ENCODE assay signal across 1 cellular context in genomic region chr1:244796719-244797406, GRCh38.
TF ChIP-seq lines count a peak whose summit lies in the region.

No MANE protein-coding gene starts in this region.

TF ChIP-seq in GM23338, 12 proteins besides CTCF, POLR2A, EP300 and RAD21 (continued from another document):
- TF ChIP-seq, protein P1, sequence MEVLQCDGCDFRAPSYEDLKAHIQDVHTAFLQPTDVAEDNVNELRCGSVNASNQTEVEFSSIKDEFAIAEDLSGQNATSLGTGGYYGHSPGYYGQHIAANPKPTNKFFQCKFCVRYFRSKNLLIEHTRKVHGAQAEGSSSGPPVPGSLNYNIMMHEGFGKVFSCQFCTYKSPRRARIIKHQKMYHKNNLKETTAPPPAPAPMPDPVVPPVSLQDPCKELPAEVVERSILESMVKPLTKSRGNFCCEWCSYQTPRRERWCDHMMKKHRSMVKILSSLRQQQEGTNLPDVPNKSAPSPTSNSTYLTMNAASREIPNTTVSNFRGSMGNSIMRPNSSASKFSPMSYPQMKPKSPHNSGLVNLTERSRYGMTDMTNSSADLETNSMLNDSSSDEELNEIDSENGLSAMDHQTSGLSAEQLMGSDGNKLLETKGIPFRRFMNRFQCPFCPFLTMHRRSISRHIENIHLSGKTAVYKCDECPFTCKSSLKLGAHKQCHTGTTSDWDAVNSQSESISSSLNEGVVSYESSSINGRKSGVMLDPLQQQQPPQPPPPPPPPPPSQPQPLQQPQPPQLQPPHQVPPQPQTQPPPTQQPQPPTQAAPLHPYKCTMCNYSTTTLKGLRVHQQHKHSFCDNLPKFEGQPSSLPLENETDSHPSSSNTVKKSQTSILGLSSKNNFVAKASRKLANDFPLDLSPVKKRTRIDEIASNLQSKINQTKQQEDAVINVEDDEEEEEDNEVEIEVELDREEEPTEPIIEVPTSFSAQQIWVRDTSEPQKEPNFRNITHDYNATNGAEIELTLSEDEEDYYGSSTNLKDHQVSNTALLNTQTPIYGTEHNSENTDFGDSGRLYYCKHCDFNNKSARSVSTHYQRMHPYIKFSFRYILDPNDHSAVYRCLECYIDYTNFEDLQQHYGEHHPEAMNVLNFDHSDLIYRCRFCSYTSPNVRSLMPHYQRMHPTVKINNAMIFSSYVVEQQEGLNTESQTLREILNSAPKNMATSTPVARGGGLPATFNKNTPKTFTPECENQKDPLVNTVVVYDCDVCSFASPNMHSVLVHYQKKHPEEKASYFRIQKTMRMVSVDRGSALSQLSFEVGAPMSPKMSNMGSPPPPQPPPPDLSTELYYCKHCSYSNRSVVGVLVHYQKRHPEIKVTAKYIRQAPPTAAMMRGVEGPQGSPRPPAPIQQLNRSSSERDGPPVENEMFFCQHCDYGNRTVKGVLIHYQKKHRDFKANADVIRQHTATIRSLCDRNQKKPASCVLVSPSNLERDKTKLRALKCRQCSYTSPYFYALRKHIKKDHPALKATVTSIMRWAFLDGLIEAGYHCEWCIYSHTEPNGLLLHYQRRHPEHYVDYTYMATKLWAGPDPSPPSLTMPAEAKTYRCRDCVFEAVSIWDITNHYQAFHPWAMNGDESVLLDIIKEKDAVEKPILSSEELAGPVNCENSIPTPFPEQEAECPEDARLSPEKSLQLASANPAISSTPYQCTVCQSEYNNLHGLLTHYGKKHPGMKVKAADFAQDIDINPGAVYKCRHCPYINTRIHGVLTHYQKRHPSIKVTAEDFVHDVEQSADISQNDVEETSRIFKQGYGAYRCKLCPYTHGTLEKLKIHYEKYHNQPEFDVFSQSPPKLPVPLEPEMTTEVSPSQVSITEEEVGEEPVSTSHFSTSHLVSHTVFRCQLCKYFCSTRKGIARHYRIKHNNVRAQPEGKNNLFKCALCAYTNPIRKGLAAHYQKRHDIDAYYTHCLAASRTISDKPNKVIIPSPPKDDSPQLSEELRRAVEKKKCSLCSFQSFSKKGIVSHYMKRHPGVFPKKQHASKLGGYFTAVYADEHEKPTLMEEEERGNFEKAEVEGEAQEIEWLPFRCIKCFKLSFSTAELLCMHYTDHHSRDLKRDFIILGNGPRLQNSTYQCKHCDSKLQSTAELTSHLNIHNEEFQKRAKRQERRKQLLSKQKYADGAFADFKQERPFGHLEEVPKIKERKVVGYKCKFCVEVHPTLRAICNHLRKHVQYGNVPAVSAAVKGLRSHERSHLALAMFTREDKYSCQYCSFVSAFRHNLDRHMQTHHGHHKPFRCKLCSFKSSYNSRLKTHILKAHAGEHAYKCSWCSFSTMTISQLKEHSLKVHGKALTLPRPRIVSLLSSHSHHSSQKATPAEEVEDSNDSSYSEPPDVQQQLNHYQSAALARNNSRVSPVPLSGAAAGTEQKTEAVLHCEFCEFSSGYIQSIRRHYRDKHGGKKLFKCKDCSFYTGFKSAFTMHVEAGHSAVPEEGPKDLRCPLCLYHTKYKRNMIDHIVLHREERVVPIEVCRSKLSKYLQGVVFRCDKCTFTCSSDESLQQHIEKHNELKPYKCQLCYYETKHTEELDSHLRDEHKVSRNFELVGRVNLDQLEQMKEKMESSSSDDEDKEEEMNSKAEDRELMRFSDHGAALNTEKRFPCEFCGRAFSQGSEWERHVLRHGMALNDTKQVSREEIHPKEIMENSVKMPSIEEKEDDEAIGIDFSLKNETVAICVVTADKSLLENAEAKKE (CRISPR knock-in tag; IDR thresholded peaks at IDR 0.05) = no peak
